ENCODE assay signal across 10 cellular contexts in the genomic region with DNA sequence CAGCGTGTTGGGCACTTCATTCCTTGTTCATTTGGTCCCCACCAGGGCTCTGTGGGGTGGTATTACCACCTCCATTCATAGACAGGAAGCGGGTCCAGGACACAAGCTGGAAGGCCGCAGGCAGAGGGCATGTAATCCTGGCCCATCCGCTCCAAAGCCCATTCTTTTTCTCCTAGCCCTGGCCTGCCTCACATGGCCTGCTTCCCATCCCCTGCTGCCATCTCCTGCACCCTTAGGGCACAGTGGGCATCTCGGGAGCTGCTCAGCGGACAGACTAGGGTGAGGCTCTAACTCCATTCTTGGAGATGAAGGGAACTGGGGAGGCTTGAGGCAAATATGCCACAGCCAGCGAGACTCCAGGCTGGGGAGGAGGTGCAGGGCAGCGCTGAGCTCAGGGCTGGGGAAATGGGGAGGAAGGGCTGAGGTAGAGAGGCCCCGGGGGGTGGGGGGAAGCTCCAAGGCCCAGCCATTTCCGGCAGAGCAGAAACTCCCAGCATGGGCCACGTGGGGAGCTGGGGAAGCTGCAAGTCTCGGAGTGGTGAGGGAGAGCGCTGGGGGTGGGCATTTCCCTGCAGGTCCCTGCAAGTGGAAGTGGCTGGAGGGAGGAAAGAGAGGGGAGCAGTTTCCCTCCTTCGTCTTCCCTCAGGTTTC. TPM values are rescaled to one million over a fixed set of nuclear protein-coding genes. Genes with fewer than 3 reads are reported as not detected.
DNase-seq lines count a peak whose midpoint lies in the region; ATAC-seq, FAIRE-seq and TF ChIP-seq lines count a peak whose summit lies in the region.
"Had no signal": no experiment of that assay in that cellular context is flagged by ENCODE, and none has a peak within 500 bp of the region (broad histone marks: within the 10 kb centered on the region; RNA-seq: fewer than 3 reads in every experiment).

No MANE protein-coding gene starts in this region.

- intact Hi-C loops in lower lobe of right lung (cut with DNase I): no loop called here

- peak overlapping the region; percentile 28 to 61 (median 49); a peak in 17 of 22 replicates for H3K9ac ChIP-seq in BLaER1 treated with 17β-estradiol and CSF1 and Interleukin-3, amounts not matched to agents 10 nM and 100 nM
- H3K9ac ChIP-seq in MM.1S (ENCODE audit: low read length): no peak overlapping the region

- H3K9me3 ChIP-seq in BLaER1 treated with 17β-estradiol and CSF1 and Interleukin-3, amounts not matched to agents 10 nM and 100 nM (replicated peaks in 1 of 11): no peaks in the 10 kb centered on the region
- H3K9me3 ChIP-seq in MM.1S (replicated peaks; ENCODE audit: insufficient read depth, low read length) (no peaks in the 10 kb centered on the region), lower lobe of right lung (no peaks in the 10 kb centered on the region)

- H4K20me1 ChIP-seq in BLaER1 treated with 17β-estradiol and CSF1 and Interleukin-3, amounts not matched to agents 10 nM and 100 nM: no peaks in the 10 kb centered on the region
- no peaks in the 10 kb centered on the region for H4K20me1 ChIP-seq in MM.1S (ENCODE audit: insufficient read depth, low read length)

- DNase-seq in MM.1S (peak; percentile 34), lower lobe of right lung (no peak), medulla oblongata (ENCODE audit: extremely low spot score) (no peak), frontal cortex (ENCODE audit: low spot score in 2 of 2) (no peak), urothelium cell line (ENCODE audit: low spot score) (no peak)
- peak; percentile 44 for DNase-seq in activated effector memory CD4-positive, alpha-beta T cell treated with Interleukin-2 at 50 U/mL for 16 hours

- no peak for FAIRE-seq in frontal cortex (lab: Jason Lieb, UNC)
- FAIRE-seq in urothelium cell line (lab: Jason Lieb, UNC): no peak
- FAIRE-seq: HTR-8/SVneo, islet of Langerhans had no signal

- peaks cover 17 to 60% (median 44%) of the 10 kb centered on the region in 10 experiments for H3K4me1 ChIP-seq in BLaER1 treated with 17β-estradiol and CSF1 and Interleukin-3, amounts not matched to agents 10 nM and 100 nM
- H3K4me1 ChIP-seq in MM.1S (ENCODE audit: low read length): peaks cover 10% of the 10 kb centered on the region
- H3K4me1 ChIP-seq in lower lobe of right lung: no peaks in the 10 kb centered on the region

- no peak overlapping the region for H3K4me3 ChIP-seq in BLaER1 treated with 17β-estradiol and CSF1 and Interleukin-3, amounts not matched to agents 10 nM and 100 nM
- H3K4me3 ChIP-seq in MM.1S (ENCODE audit: low read length) (no peak overlapping the region), lower lobe of right lung (no peak overlapping the region)

- H3K9me2 ChIP-seq in MM.1S (replicated peaks; ENCODE audit: insufficient read depth, low read length): no peaks in the 10 kb centered on the region

- peak overlapping the region; percentile 56 for H2AFZ ChIP-seq in MM.1S (ENCODE audit: low read length)

- no peaks in the 10 kb centered on the region for H3F3A ChIP-seq in MM.1S (ENCODE audit: insufficient read depth, low read length)

- no peaks in the 10 kb centered on the region for H3K36me3 ChIP-seq in BLaER1 treated with 17β-estradiol and CSF1 and Interleukin-3, amounts not matched to agents 10 nM and 100 nM
- no peaks in the 10 kb centered on the region for H3K36me3 ChIP-seq in MM.1S (replicated peaks; ENCODE audit: insufficient read depth, low read length)
- no peaks in the 10 kb centered on the region for H3K36me3 ChIP-seq in lower lobe of right lung

- H3K79me2 ChIP-seq in MM.1S (ENCODE audit: low read length): no peaks in the 10 kb centered on the region

- peak overlapping the region; percentile 76 to 91 (median 82) for H3K4me2 ChIP-seq in BLaER1 treated with 17β-estradiol and CSF1 and Interleukin-3, amounts not matched to agents 10 nM and 100 nM
- H3K4me2 ChIP-seq in MM.1S (ENCODE audit: low read depth, low read length): peak overlapping the region; percentile 29

- H3K27me3 ChIP-seq in BLaER1 treated with 17β-estradiol and CSF1 and Interleukin-3, amounts not matched to agents 10 nM and 100 nM: no peaks in the 10 kb centered on the region
- H3K27me3 ChIP-seq in MM.1S (replicated peaks; ENCODE audit: insufficient read depth, low read length) (no peaks in the 10 kb centered on the region), lower lobe of right lung (ENCODE audit: low read depth) (peaks cover 3% of the 10 kb centered on the region)

- ATAC-seq in lower lobe of right lung (peak; percentile 18 to 35), GM21717 (IDR thresholded peaks at IDR 0.05; ENCODE audit: unreplicated experiment) (no peak)

- peak overlapping the region in 9 of 11 experiments; percentile 29 to 69 (median 61); a peak in 19 of 22 replicates for H3K27ac ChIP-seq in BLaER1 treated with 17β-estradiol and CSF1 and Interleukin-3, amounts not matched to agents 10 nM and 100 nM
- H3K27ac ChIP-seq in MM.1S (ENCODE audit: low read length): no peak overlapping the region
- H3K27ac ChIP-seq in lower lobe of right lung: no peak overlapping the region

- no peak for TF ChIP-seq CTCF in MM.1S (IDR thresholded peaks at IDR 0.05; ENCODE audit: low read length)
- no peak for TF ChIP-seq CTCF in lower lobe of right lung (IDR thresholded peaks at IDR 0.05)

RNA-seq across cellular contexts. Expression of gene BCL9L, which starts 14.3 kb away (rescaled TPM):
- total RNA-seq in lower lobe of right lung (48.9 TPM), frontal cortex (8.6 TPM)

RNA-seq across cellular contexts. Expression of gene UPK2, which starts 16.0 kb away (rescaled TPM):
- total RNA-seq in lower lobe of right lung: not detected
- total RNA-seq in frontal cortex: not detected

RNA-seq across cellular contexts. Expression of gene FOXR1, which starts 31.5 kb away (rescaled TPM):
- total RNA-seq in lower lobe of right lung (not detected), frontal cortex (not detected)

RNA-seq across cellular contexts. Expression of gene CXCR5, which starts 56.4 kb away (rescaled TPM):
- total RNA-seq in lower lobe of right lung (0.09 TPM), frontal cortex (not detected)

RNA-seq across cellular contexts. Expression of gene CENATAC, which starts 57.9 kb away (rescaled TPM):
- total RNA-seq in lower lobe of right lung: 51.0 TPM
- 23.6 TPM for total RNA-seq in frontal cortex

Comparison
In these comparisons a context has a peak if more than half of its experiments do, and no peak if none do; other contexts are left out.
1. H3K27ac ChIP-seq: peak in BLaER1 treated with 17β-estradiol and CSF1 and Interleukin-3, amounts not matched to agents 10 nM and 100 nM (9 of 11); none in MM.1S (single experiment) and lower lobe of right lung (single experiment).
2. DNase-seq: peak in MM.1S (single experiment) and activated effector memory CD4-positive, alpha-beta T cell treated with Interleukin-2 at 50 U/mL for 16 hours (single experiment); none in lower lobe of right lung (single experiment), medulla oblongata (single experiment), frontal cortex (0 of 2) and urothelium cell line (single experiment).